Comparison of ENCODE assay signal across 8 cellular contexts in the genomic region with DNA sequence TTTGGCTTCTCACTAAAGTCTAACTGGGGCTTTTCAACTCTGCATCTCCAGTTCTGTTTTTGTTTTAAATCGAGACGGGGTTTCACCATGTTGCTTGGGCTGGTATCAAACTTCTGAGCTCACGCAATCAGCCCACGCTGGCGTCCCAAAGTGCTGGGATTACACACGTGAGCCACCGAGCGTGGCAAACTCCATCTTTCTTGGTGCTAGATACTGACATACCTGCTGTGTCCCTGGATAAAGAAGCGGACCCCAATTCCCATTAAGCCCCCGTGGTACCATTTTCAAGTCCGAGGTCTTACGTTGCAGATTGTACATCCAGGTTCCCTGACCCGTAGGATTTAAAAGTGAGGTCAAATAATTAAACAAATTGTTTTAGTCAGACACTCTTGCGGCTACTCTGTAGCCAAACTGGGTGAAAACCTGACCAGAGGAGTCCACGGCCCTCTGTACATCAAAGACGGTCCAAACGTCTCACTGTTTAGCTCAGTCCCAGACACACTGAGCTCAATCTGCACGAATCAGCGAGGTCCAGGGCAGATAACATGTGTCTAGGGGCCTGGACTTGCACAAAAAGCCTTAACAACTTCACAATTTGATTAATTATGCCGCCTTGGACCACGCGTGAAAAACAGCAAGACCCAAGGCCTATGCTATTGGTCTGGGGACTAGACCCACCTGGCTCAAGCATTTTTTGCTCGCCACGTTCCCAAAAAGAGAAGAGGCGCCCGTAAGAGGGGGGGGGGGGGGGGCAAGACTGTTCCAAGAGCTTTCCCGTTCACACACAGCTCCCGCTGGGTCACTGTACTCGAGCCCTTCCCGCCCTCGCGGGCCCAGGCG. TPM values are rescaled to one million over a fixed set of nuclear protein-coding genes. Genes with fewer than 3 reads are reported as not detected.
DNase-seq lines count a peak whose midpoint lies in the region; ATAC-seq and TF ChIP-seq lines count a peak whose summit lies in the region.

No MANE protein-coding gene starts in this region.

- peak overlapping the region; percentile 99 for H3K27ac Mint-ChIP-seq in nephron progenitor cell

- H3K9me3 Mint-ChIP-seq in nephron progenitor cell = no peaks in the 10 kb centered on the region

- H3K27me3 Mint-ChIP-seq in nephron progenitor cell (ENCODE audit: low read depth, poor library complexity) = peaks cover 5% of the 10 kb centered on the region

- H3K4me3 Mint-ChIP-seq in nephron progenitor cell = peak overlapping the region; percentile 98

- H3K27ac ChIP-seq in VCaP = peak overlapping the region; percentile 99

- H3K4me1 Mint-ChIP-seq in nephron progenitor cell = peaks cover 68% of the 10 kb centered on the region

- peak; percentile 17 for DNase-seq in COR-L47 (lab: John Stamatoyannopoulos, UW)
- DNase-seq in fibroblast of gingiva (ENCODE audit: low read depth) = peak; percentile 62
- DNase-seq in nephron progenitor cell = peak; percentile 8
- no peak for DNase-seq in A172 (ENCODE audit: low spot score)
- no peak for DNase-seq in GOT3 (lab: John Stamatoyannopoulos, UW)

- ATAC-seq in HG02938 (IDR thresholded peaks at IDR 0.05; ENCODE audit: unreplicated experiment) (peak; percentile 21), GM19328 (IDR thresholded peaks at IDR 0.05; ENCODE audit: unreplicated experiment) (no peak)

- H3K36me3 Mint-ChIP-seq in nephron progenitor cell (ENCODE audit: low read depth) = peaks cover 68% of the 10 kb centered on the region

- TF ChIP-seq CTCF in VCaP (conservative IDR thresholded peaks at IDR 0.05) (no peak), nephron progenitor cell (IDR thresholded peaks at IDR 0.05) (no peak)

RNA-seq across cellular contexts. Expression of gene DNAJA1, which starts 0.7 kb away (rescaled TPM):
- total RNA-seq in A172 (2014; rRNA removed; shearing (Covaris generic)) = 266 and 287 TPM in 2 replicates

RNA-seq across cellular contexts. Expression of gene APTX, which starts 22.9 kb away (rescaled TPM):
- 49.9 and 50.0 TPM in 2 replicates for total RNA-seq in A172 (2014; rRNA removed; shearing (Covaris generic))

RNA-seq across cellular contexts. Expression of gene SMU1, which starts 52.1 kb away (rescaled TPM):
- total RNA-seq in A172 (2014; rRNA removed; shearing (Covaris generic)) = 22.9 and 25.0 TPM in 2 replicates

Comparison
In these comparisons a context has a peak if more than half of its experiments do, and no peak if none do; other contexts are left out.
1. DNase-seq: peak in COR-L47 (single experiment), fibroblast of gingiva (single experiment) and nephron progenitor cell (single experiment); none in A172 (single experiment) and GOT3 (single experiment).